ENCODE assay signal across 8 cellular contexts in genomic region chr4:75672461-75673026, GRCh38. TPM values are rescaled to one million over a fixed set of nuclear protein-coding genes. Genes with fewer than 3 reads are reported as not detected.
DNase-seq lines count a peak whose midpoint lies in the region; ATAC-seq lines count a peak whose summit lies in the region.

No MANE protein-coding gene starts in this region.

- no peaks in the 10 kb centered on the region for H3K27me3 ChIP-seq in ectodermal cell (ENCODE audit: control insufficient read depth, insufficient read depth, low read length, poor library complexity, severe bottlenecking)

- H3K27ac Mint-ChIP-seq in activated CD4-positive, alpha-beta memory T cell treated with anti-CD3 and anti-CD28 coated beads, Interleukin-2, amount 10 ng/mL, durations not matched to agents 7 days and 5 days, result peak overlapping the region; percentile 99
- H3K27ac Mint-ChIP-seq in memory B cell, result peak overlapping the region; percentile 99

- H3K4me1 Mint-ChIP-seq in activated CD4-positive, alpha-beta memory T cell treated with anti-CD3 and anti-CD28 coated beads, Interleukin-2, amount 10 ng/mL, durations not matched to agents 7 days and 5 days, result peaks cover 55% of the 10 kb centered on the region
- H3K4me1 Mint-ChIP-seq in memory B cell, result peaks cover 34% of the 10 kb centered on the region

- POLR2A ChIA-PET in activated CD4-positive, alpha-beta memory T cell treated with anti-CD3 and anti-CD28 coated beads, Interleukin-2, amount 10 ng/mL, durations not matched to agents 7 days and 5 days (lab: Charles Lee), result interaction anchor here (0.7 to 9.3 kb wide), 20 partner anchors 10 to 268 kb away, joined by 3 to 278 read pairs (median 4); partner anchors contain the start of genes CDKL2, NAAA, RCHY1 and THAP6

- H3K4me3 ChIP-seq in ectodermal cell (ENCODE audit: insufficient read depth, low read depth, low read length), result peak overlapping the region; percentile 89

- peaks cover 15% of the 10 kb centered on the region for H3K4me1 ChIP-seq in ectodermal cell (ENCODE audit: control insufficient read depth, insufficient read depth, low read length)

- DNase-seq in A172 (ENCODE audit: low spot score) (peak; percentile 15), NCI-H510A treated with DMSO at 0.1 percent for 48 hours (lab: John Stamatoyannopoulos, UW) (peak; percentile 69), memory B cell (ENCODE audit: low spot score in 2 of 2) (peak; percentile 74 to 78)
- peak; percentile 85 for DNase-seq in activated CD4-positive, alpha-beta memory T cell treated with anti-CD3 and anti-CD28 coated beads, Interleukin-2, amount 10 ng/mL, durations not matched to agents 7 days and 5 days
- peak; percentile 62 for DNase-seq in stimulated activated CD8-positive, alpha-beta memory T cell treated with anti-CD3 and anti-CD28 coated beads, Interleukin-12 subunit alpha, Interleukin-12 subunit beta, amount 100 ng/mL, for 24 hours (ENCODE audit: extremely low read depth)

- peak overlapping the region; percentile 97 for H3K4me3 Mint-ChIP-seq in activated CD4-positive, alpha-beta memory T cell treated with anti-CD3 and anti-CD28 coated beads, Interleukin-2, amount 10 ng/mL, durations not matched to agents 7 days and 5 days
- peak overlapping the region; percentile 98 for H3K4me3 Mint-ChIP-seq in memory B cell

- H3K27me3 Mint-ChIP-seq in activated CD4-positive, alpha-beta memory T cell treated with anti-CD3 and anti-CD28 coated beads, Interleukin-2, amount 10 ng/mL, durations not matched to agents 7 days and 5 days, result no peaks in the 10 kb centered on the region
- H3K27me3 Mint-ChIP-seq in memory B cell, result no peaks in the 10 kb centered on the region

- H3K36me3 Mint-ChIP-seq in activated CD4-positive, alpha-beta memory T cell treated with anti-CD3 and anti-CD28 coated beads, Interleukin-2, amount 10 ng/mL, durations not matched to agents 7 days and 5 days (ENCODE audit: low read depth), result peaks cover 49% of the 10 kb centered on the region
- no peaks in the 10 kb centered on the region for H3K36me3 Mint-ChIP-seq in memory B cell

- H3K9me3 Mint-ChIP-seq in activated CD4-positive, alpha-beta memory T cell treated with anti-CD3 and anti-CD28 coated beads, Interleukin-2, amount 10 ng/mL, durations not matched to agents 7 days and 5 days, result no peaks in the 10 kb centered on the region
- no peaks in the 10 kb centered on the region for H3K9me3 Mint-ChIP-seq in memory B cell

- peak overlapping the region; percentile 95 for H3K27ac ChIP-seq in ectodermal cell (ENCODE audit: insufficient read depth, low read depth, low read length, poor library complexity, severe bottlenecking)

- H3K36me3 ChIP-seq in ectodermal cell (ENCODE audit: control insufficient read depth, insufficient read depth, low read length), result no peaks in the 10 kb centered on the region

- CTCF ChIA-PET in activated CD4-positive, alpha-beta memory T cell treated with anti-CD3 and anti-CD28 coated beads, Interleukin-2, amount 10 ng/mL, durations not matched to agents 7 days and 5 days (lab: Charles Lee), result interaction anchor here (1.2 to 4.9 kb wide), 3 partner anchors 13 to 52 kb away, joined by 3 to 51 read pairs (median 5); partner anchors contain the start of gene USO1

- H3K9me3 ChIP-seq in ectodermal cell (ENCODE audit: control insufficient read depth, low read length), result no peaks in the 10 kb centered on the region

- 0% methylated on average over 44 of the region's 44 CpGs for WGBS in ectodermal cell, 2 experiments

- peak; percentile 16 for ATAC-seq in GM18499 (IDR thresholded peaks at IDR 0.05; ENCODE audit: insufficient read depth, unreplicated experiment)
- peak; percentile 24 for ATAC-seq in HG03025 (IDR thresholded peaks at IDR 0.05; ENCODE audit: low FRiP score, unreplicated experiment)
- ATAC-seq in memory B cell (ENCODE audit: low read depth), result peak; percentile 32

RNA-seq across cellular contexts. Expression of gene G3BP2, which starts 0.7 kb away (rescaled TPM):
- total RNA-seq in A172 (2014; rRNA removed; shearing (Covaris generic)), result 97.5 and 102 TPM in 2 replicates
- total RNA-seq in activated CD4-positive, alpha-beta memory T cell treated with anti-CD3 and anti-CD28 coated beads, Interleukin-2, amount 10 ng/mL, durations not matched to agents 7 days and 5 days, result 100 to 1,000 TPM; 185 to 187 TPM
- 226 TPM for polyA plus RNA-seq in ectodermal cell (2013, experiment 1 of 4)
- polyA plus RNA-seq in ectodermal cell (2013, experiment 2 of 4), result 249 TPM
- polyA plus RNA-seq in ectodermal cell (2013, experiment 3 of 4), result 143 TPM
- 156 TPM for polyA plus RNA-seq in ectodermal cell (2013, experiment 4 of 4)

RNA-seq across cellular contexts. Expression of gene CDKL2, which starts 42.2 kb away (rescaled TPM):
- not detected in 2 replicates for total RNA-seq in A172 (2014; rRNA removed; shearing (Covaris generic))
- 1 to 10 TPM; 1.3 to 1.4 TPM for total RNA-seq in activated CD4-positive, alpha-beta memory T cell treated with anti-CD3 and anti-CD28 coated beads, Interleukin-2, amount 10 ng/mL, durations not matched to agents 7 days and 5 days
- 1.4 TPM for polyA plus RNA-seq in ectodermal cell (2013, experiment 1 of 4)
- polyA plus RNA-seq in ectodermal cell (2013, experiment 2 of 4), result 1.0 TPM
- 0.85 TPM for polyA plus RNA-seq in ectodermal cell (2013, experiment 3 of 4)
- polyA plus RNA-seq in ectodermal cell (2013, experiment 4 of 4), result 0.97 TPM

RNA-seq across cellular contexts. Expression of gene USO1, which starts 51.8 kb away (rescaled TPM):
- 39.9 and 49.9 TPM in 2 replicates for total RNA-seq in A172 (2014; rRNA removed; shearing (Covaris generic))
- total RNA-seq in activated CD4-positive, alpha-beta memory T cell treated with anti-CD3 and anti-CD28 coated beads, Interleukin-2, amount 10 ng/mL, durations not matched to agents 7 days and 5 days, result 10 to 100 TPM; 43.4 to 45.9 TPM
- polyA plus RNA-seq in ectodermal cell (2013, experiment 1 of 4), result 60.8 TPM
- 61.2 TPM for polyA plus RNA-seq in ectodermal cell (2013, experiment 2 of 4)
- polyA plus RNA-seq in ectodermal cell (2013, experiment 3 of 4), result 58.6 TPM
- 64.3 TPM for polyA plus RNA-seq in ectodermal cell (2013, experiment 4 of 4)

Comparison
In these comparisons a context has a peak if more than half of its experiments do, and no peak if none do; other contexts are left out.
1. Peak in every context shown above with its lines: DNase-seq, ATAC-seq, H3K4me3 ChIP-seq and H3K27ac ChIP-seq.
2. DNase-seq: peak in every context shown above with its lines; median percentile 85 in activated CD4-positive, alpha-beta memory T cell treated with anti-CD3 and anti-CD28 coated beads, Interleukin-2, amount 10 ng/mL, durations not matched to agents 7 days and 5 days; 76 in memory B cell; 69 in NCI-H510A treated with DMSO at 0.1 percent for 48 hours; 62 in stimulated activated CD8-positive, alpha-beta memory T cell treated with anti-CD3 and anti-CD28 coated beads, Interleukin-12 subunit alpha, Interleukin-12 subunit beta, amount 100 ng/mL, for 24 hours; 15 in A172.